Comparison of ENCODE assay signal across 10 cellular contexts in genomic region chr15:28589769-28590168, GRCh38. TPM values are rescaled to one million over a fixed set of nuclear protein-coding genes. Genes with fewer than 3 reads are reported as not detected.
A peak's percentile ranks its signal among the peaks of the same experiment; 100 is the strongest.
DNase-seq lines count a peak whose midpoint lies in the region; ATAC-seq and TF ChIP-seq lines count a peak whose summit lies in the region.
"Not testable (repeated sequence)": the region's sequence is repeated elsewhere in the genome, so short reads cannot be mapped to it uniquely, and the experiment has no call there.
"Had no signal": no experiment of that assay in that cellular context is flagged by ENCODE, and none has a peak within 500 bp of the region (broad histone marks: within the 10 kb centered on the region; RNA-seq: fewer than 3 reads in every experiment).

No MANE protein-coding gene starts in this region.

- H3K9me3 Mint-ChIP-seq in T-helper 1 cell treated with Interleukin-12 subunit alpha and Interleukin-12 subunit beta and Interleukin-4 antibody, amounts not matched to agents 30 μg/mL and 1 μg/mL, for 36 hours; activated naive CD4-positive, alpha-beta T cell treated with anti-CD3 and anti-CD28 coated beads, Interleukin-2, amount 50 U/mL, for 72 hours; neural crest cell; stimulated activated naive CD8-positive, alpha-beta T cell treated with anti-CD3 and anti-CD28 coated beads, Interleukin-15, Interleukin-2, amounts not matched to agents 100 ng/mL and 50 ng/mL, for 24 hours: not testable (repeated sequence)

- not testable (repeated sequence) for H3K4me1 ChIP-seq in endocrine pancreas (ENCODE audit: control insufficient read depth, insufficient read depth, low read length); iPS-18a (ENCODE audit: control insufficient read depth, low read depth, low read length)

- not testable (repeated sequence) for H3K36me3 ChIP-seq in BJ (ENCODE audit: control insufficient read depth, insufficient read depth, low read length); endocrine pancreas (ENCODE audit: control insufficient read depth, insufficient read depth, low read length); iPS-18a (ENCODE audit: control insufficient read depth, low read depth, low read length)

- CTCF ChIA-PET in BJ (lab: Yijun Ruan, JAX): not testable (repeated sequence)

- not testable (repeated sequence) for H3K27me3 Mint-ChIP-seq in T-helper 1 cell treated with Interleukin-12 subunit alpha and Interleukin-12 subunit beta and Interleukin-4 antibody, amounts not matched to agents 30 μg/mL and 1 μg/mL, for 36 hours (ENCODE audit: low read depth); neural crest cell (ENCODE audit: low read depth); stimulated activated naive CD8-positive, alpha-beta T cell treated with anti-CD3 and anti-CD28 coated beads, Interleukin-15, Interleukin-2, amounts not matched to agents 100 ng/mL and 50 ng/mL, for 24 hours

- not testable (repeated sequence) for H3K9me3 ChIP-seq in endocrine pancreas (ENCODE audit: control insufficient read depth, low read length); iPS-18a (ENCODE audit: control insufficient read depth, low read depth, low read length)

- not testable (repeated sequence) for H3K4me1 Mint-ChIP-seq in T-helper 1 cell treated with Interleukin-12 subunit alpha and Interleukin-12 subunit beta and Interleukin-4 antibody, amounts not matched to agents 30 μg/mL and 1 μg/mL, for 36 hours (ENCODE audit: low read depth); neural crest cell; stimulated activated naive CD8-positive, alpha-beta T cell treated with anti-CD3 and anti-CD28 coated beads, Interleukin-15, Interleukin-2, amounts not matched to agents 100 ng/mL and 50 ng/mL, for 24 hours (ENCODE audit: low read depth)

- peak overlapping the region; percentile 90 for H3K27ac Mint-ChIP-seq in T-helper 1 cell treated with Interleukin-12 subunit alpha and Interleukin-12 subunit beta and Interleukin-4 antibody, amounts not matched to agents 30 μg/mL and 1 μg/mL, for 36 hours
- peak overlapping the region; percentile 87 to 90 for H3K27ac Mint-ChIP-seq in activated naive CD4-positive, alpha-beta T cell treated with anti-CD3 and anti-CD28 coated beads, Interleukin-2, amount 50 U/mL, for 72 hours
- peak overlapping the region; percentile 87 for H3K27ac Mint-ChIP-seq in neural crest cell (ENCODE audit: unreplicated experiment)
- peak overlapping the region; percentile 89 for H3K27ac Mint-ChIP-seq in stimulated activated naive CD8-positive, alpha-beta T cell treated with anti-CD3 and anti-CD28 coated beads, Interleukin-15, Interleukin-2, amounts not matched to agents 100 ng/mL and 50 ng/mL, for 24 hours

- not testable (repeated sequence) for H3K27me3 ChIP-seq in BJ (ENCODE audit: control insufficient read depth, insufficient read depth, low read length); HL-60 (ENCODE audit: insufficient read depth, poor library complexity, severe bottlenecking); endocrine pancreas (ENCODE audit: control insufficient read depth, insufficient read depth, low read length); iPS-18a (ENCODE audit: control insufficient read depth, insufficient read depth, low read length)

- H3K4me3 Mint-ChIP-seq in T-helper 1 cell treated with Interleukin-12 subunit alpha and Interleukin-12 subunit beta and Interleukin-4 antibody, amounts not matched to agents 30 μg/mL and 1 μg/mL, for 36 hours: peak overlapping the region; percentile 90
- H3K4me3 Mint-ChIP-seq in neural crest cell: peak overlapping the region; percentile 93
- H3K4me3 Mint-ChIP-seq in stimulated activated naive CD8-positive, alpha-beta T cell treated with anti-CD3 and anti-CD28 coated beads, Interleukin-15, Interleukin-2, amounts not matched to agents 100 ng/mL and 50 ng/mL, for 24 hours: peak overlapping the region; percentile 90

- H3K36me3 Mint-ChIP-seq in T-helper 1 cell treated with Interleukin-12 subunit alpha and Interleukin-12 subunit beta and Interleukin-4 antibody, amounts not matched to agents 30 μg/mL and 1 μg/mL, for 36 hours (ENCODE audit: low read depth); activated naive CD4-positive, alpha-beta T cell treated with anti-CD3 and anti-CD28 coated beads, Interleukin-2, amount 50 U/mL, for 72 hours; neural crest cell (ENCODE audit: low read depth); stimulated activated naive CD8-positive, alpha-beta T cell treated with anti-CD3 and anti-CD28 coated beads, Interleukin-15, Interleukin-2, amounts not matched to agents 100 ng/mL and 50 ng/mL, for 24 hours (ENCODE audit: low read depth): not testable (repeated sequence)

- POLR2A ChIA-PET in BJ (lab: Charles Lee): not testable (repeated sequence)

- H3K27ac ChIP-seq in HL-60 (replicated peaks): peak overlapping the region; percentile 40
- H3K27ac ChIP-seq in iPS-18a (ENCODE audit: low read length): not testable (repeated sequence)

- H3K4me3 ChIP-seq in BJ (ENCODE audit: low read depth, low read length) (peak overlapping the region; percentile 45), HL-60 (replicated peaks; ENCODE audit: insufficient read depth, low read length) (peak overlapping the region; percentile 39), endocrine pancreas (ENCODE audit: control insufficient read depth, insufficient read depth, low read length) (peak overlapping the region; percentile 56), iPS-18a (ENCODE audit: low read length) (peak overlapping the region; percentile 37)

- not testable (repeated sequence) for ATAC-seq in activated naive CD4-positive, alpha-beta T cell treated with anti-CD3 and anti-CD28 coated beads, Interleukin-2, amount 50 U/mL, for 72 hours

- not testable (repeated sequence) for TF ChIP-seq CTCF in BJ (IDR thresholded peaks at IDR 0.05; ENCODE audit: insufficient read depth, low read depth, low read length); HL-60 (IDR thresholded peaks at IDR 0.05; ENCODE audit: insufficient read depth, low read length); neural crest cell (conservative IDR thresholded peaks at IDR 0.05)

- not testable (repeated sequence) for DNase-seq in BJ (ENCODE audit: low read depth); HL-60 (ENCODE audit: low read depth in 1 of 2, low spot score in 1 of 2); neural crest cell (ENCODE audit: low read depth, low spot score)
- peak in 1 of 2 donors; percentile 3 for DNase-seq in activated naive CD4-positive, alpha-beta T cell treated with anti-CD3 and anti-CD28 coated beads, Interleukin-2, amount 50 U/mL, for 72 hours (ENCODE audit: low spot score in 2 of 2)

- not testable (repeated sequence) for H3K9ac ChIP-seq in endocrine pancreas (ENCODE audit: control insufficient read depth, insufficient read depth, low read length); iPS-18a (ENCODE audit: low read length)

RNA-seq across cellular contexts. Expression of gene GOLGA6L25, which starts 36.4 kb away (rescaled TPM):
- polyA plus RNA-seq in BJ (2011; rRNA removed): not detected in 2 replicates
- not detected in 2 replicates for polyA minus RNA-seq in BJ (2011; rRNA and poly(A)+ RNA removed)
- total RNA-seq in activated naive CD4-positive, alpha-beta T cell treated with anti-CD3 and anti-CD28 coated beads, Interleukin-2, amount 50 U/mL, for 72 hours: not detected
- total RNA-seq in neural crest cell: not detected in 2 replicates
- total RNA-seq: foreskin keratinocyte, HT1080 had no signal
- polyA plus RNA-seq: foreskin keratinocyte had no signal

RNA-seq across cellular contexts. Expression of gene GOLGA8G, which starts 57.0 kb away (rescaled TPM):
- polyA plus RNA-seq in BJ (2011; rRNA removed): not detected in 2 replicates
- not detected in 2 replicates for polyA minus RNA-seq in BJ (2011; rRNA and poly(A)+ RNA removed)
- not detected for total RNA-seq in activated naive CD4-positive, alpha-beta T cell treated with anti-CD3 and anti-CD28 coated beads, Interleukin-2, amount 50 U/mL, for 72 hours
- not detected in 2 replicates for total RNA-seq in neural crest cell
- total RNA-seq: foreskin keratinocyte, HT1080 had no signal
- polyA plus RNA-seq: foreskin keratinocyte had no signal
